ENCODE assay signal across 18 cellular contexts in the genomic region with DNA sequence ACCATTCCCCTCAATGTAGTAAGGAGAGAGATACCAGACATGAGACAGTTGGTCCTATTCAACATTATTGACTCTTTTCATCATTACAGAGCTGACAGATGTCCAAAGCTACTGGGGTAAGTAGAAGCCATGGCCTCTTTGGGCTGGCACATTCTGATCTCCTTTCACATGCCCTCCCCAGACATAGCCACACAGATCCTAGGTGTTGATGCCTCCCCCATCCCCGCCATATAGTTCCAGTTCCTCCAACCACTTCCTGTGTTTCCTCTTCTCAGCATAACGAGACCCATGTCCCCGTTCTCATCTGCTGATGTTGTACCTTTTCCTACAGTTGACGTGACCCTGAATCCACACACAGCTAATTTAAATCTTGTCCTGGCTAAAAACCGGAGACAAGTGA. TPM values are rescaled to one million over a fixed set of nuclear protein-coding genes. Genes with fewer than 3 reads are reported as not detected.
"Had no signal": no experiment of that assay in that cellular context is flagged by ENCODE, and none has a peak within 500 bp of the region (broad histone marks: within the 10 kb centered on the region; RNA-seq: fewer than 3 reads in every experiment).

No MANE protein-coding gene starts in this region.

- DNase-seq: effector memory CD8-positive, alpha-beta T cell; gastrocnemius medialis; heart right ventricle; hypothalamus; kidney glomerular epithelial cell; mesendoderm; naive B cell; occipital lobe; pancreas; right cardiac atrium; stimulated activated CD4-positive, alpha-beta T cell treated with anti-CD3 and anti-CD28 coated beads, Interleukin-2, amount 100 ng/mL, for 48 hours; stimulated activated naive CD4-positive, alpha-beta T cell treated with Interleukin-2 at 50 U/mL for 16 hours had no signal

- FAIRE-seq: islet of Langerhans, pancreas had no signal

- H3K27me3 ChIP-seq: esophagus muscularis mucosa, gastrocnemius medialis, heart right ventricle, pancreas, tibial nerve had no signal

- H3K9me3 ChIP-seq: esophagus muscularis mucosa, gastrocnemius medialis, heart right ventricle, pancreas, tibial nerve had no signal

- H3K4me3 ChIP-seq: esophagus muscularis mucosa, gastrocnemius medialis, heart right ventricle, pancreas, smooth muscle cell, tibial nerve had no signal

- H3K27ac ChIP-seq: epithelial cell of prostate, esophagus muscularis mucosa, gastrocnemius medialis, heart right ventricle, pancreas, tibial nerve had no signal

- H3K36me3 ChIP-seq: gastrocnemius medialis, pancreas, tibial nerve had no signal

- H3K4me1 ChIP-seq: gastrocnemius medialis, heart right ventricle, pancreas, tibial nerve had no signal

- H3K4me2 ChIP-seq: smooth muscle cell had no signal

RNA-seq across cellular contexts. Expression of a gene that starts 29.8 kb away (rescaled TPM):
- polyA plus RNA-seq: heart right ventricle, liver, pancreas, right cardiac atrium, smooth muscle cell had no signal
